In genomic region chr5:129074903-129075302, GRCh38 we compare ENCODE assay signal across 21 cellular contexts. TPM values are rescaled to one million over a fixed set of nuclear protein-coding genes. Genes with fewer than 3 reads are reported as not detected.
A peak's percentile ranks its signal among the peaks of the same experiment; 100 is the strongest.
DNase-seq lines count a peak whose midpoint lies in the region; ATAC-seq, FAIRE-seq and TF ChIP-seq lines count a peak whose summit lies in the region.
"Had no signal": no experiment of that assay in that cellular context is flagged by ENCODE, and none has a peak within 500 bp of the region (broad histone marks: within the 10 kb centered on the region; RNA-seq: fewer than 3 reads in every experiment).

No MANE protein-coding gene starts in this region.

- POLR2A ChIA-PET in K562 (lab: Yijun Ruan, JAX): interaction anchor here (1.2 kb wide), 1 partner anchor 21 kb away, joined by 3 read pairs; no protein-coding TSS in a partner anchor

- FAIRE-seq in K562 (lab: Jason Lieb, UNC): no peak
- peak; percentile 98 for FAIRE-seq in islet of Langerhans (lab: Jason Lieb, UNC)

- H3K4me3 ChIP-seq in K562 (no peak overlapping the region), vagina (no peak overlapping the region)
- H3K4me3 ChIP-seq: Peyer's patch, psoas muscle, SJCRH30, tibial artery had no signal

- TF ChIP-seq EP300 in K562 (IDR thresholded peaks at IDR 0.05; ENCODE audit: low read length): no peak

- no peak overlapping the region for H3K9ac ChIP-seq in K562 (ENCODE audit: insufficient read depth in 1 of 2, low read depth in 2 of 2, low read length in 2 of 2)

- WGBS in K562 (ENCODE audit: insufficient coverage, low coverage, missing lambda C conversion rate): 34% methylated on average over 4 of the region's 4 CpGs

- H3K27me3 ChIP-seq in K562 (ENCODE audit: control insufficient read depth in 2 of 2, insufficient read depth in 2 of 2, low read length in 2 of 2) (no peaks in the 10 kb centered on the region), vagina (no peaks in the 10 kb centered on the region)
- H3K27me3 ChIP-seq: Peyer's patch, SJCRH30, tibial artery had no signal

- TF ChIP-seq POLR2A in K562 (conservative IDR thresholded peaks at IDR 0.05): no peak
- no peak for TF ChIP-seq POLR2A in vagina (IDR thresholded peaks at IDR 0.05)

- H3K4me2 ChIP-seq in K562 (ENCODE audit: insufficient read depth, low read length): no peak overlapping the region

- TF ChIP-seq CTCF in K562 (IDR thresholded peaks at IDR 0.05 in 2 of 3, conservative IDR thresholded peaks at IDR 0.05 in 1 of 3; ENCODE audit: insufficient read depth in 2 of 3, low read depth in 1 of 3, low read length in 3 of 3) (no peak), vagina (IDR thresholded peaks at IDR 0.05) (no peak)

- H2AFZ ChIP-seq in K562 (ENCODE audit: low read depth, low read length): peak overlapping the region; percentile 14; the same call in 1 of the 2 replicates

- CTCF ChIA-PET in K562 (lab: Yijun Ruan, JAX; ENCODE audit: low intra/inter-chr PET ratio): no interaction called here

- H3K4me1 ChIP-seq in K562 (replicated peaks in 1 of 2; ENCODE audit: control insufficient read depth in 2 of 2, insufficient read depth in 2 of 2, low read length in 2 of 2): peaks cover 0 to 21% of the 10 kb centered on the region in 2 experiments; a peak in 3 of 5 replicates
- no peaks in the 10 kb centered on the region for H3K4me1 ChIP-seq in vagina
- H3K4me1 ChIP-seq: Peyer's patch, psoas muscle, SJCRH30 had no signal

- peak; percentile 37 for ATAC-seq in GM18868 (IDR thresholded peaks at IDR 0.05; ENCODE audit: unreplicated experiment)
- no peak for ATAC-seq in K562
- ATAC-seq: activated T-cell treated with anti-CD3 and anti-CD28 coated beads, Interleukin-2, amount 50 U/mL, for 72 hours; left lobe of liver; psoas muscle had no signal

- DNase-seq in NCI-H524 treated with DMSO at 0.1 percent for 48 hours (lab: John Stamatoyannopoulos, UW): peak; percentile 28
- DNase-seq in K562 (ENCODE audit: extremely low read depth in 1 of 4, low spot score in 3 of 4): no peak
- DNase-seq in RPMI8226: no peak
- no peak for DNase-seq in superior temporal gyrus (ENCODE audit: extremely low spot score)
- DNase-seq in vagina (ENCODE audit: extremely low spot score in 2 of 2): no peak
- DNase-seq: activated CD4-positive, CD25-positive, alpha-beta regulatory T cell; activated naive CD4-positive, alpha-beta T cell; activated T-cell treated with anti-CD3 and anti-CD28 coated beads, Interleukin-2, amount 50 U/mL, for 72 hours; central memory CD4-positive, alpha-beta T cell; GDM1; GOT3; KBM-7; NCI-H2081; Peyer's patch; psoas muscle; SJCRH30; stimulated activated CD4-positive, alpha-beta T cell treated with anti-CD3 and anti-CD28 coated beads, Interleukin-4, amount 100 ng/mL, for 24 hours; tibial artery had no signal

- in situ Hi-C loops in K562 (cut with MboI): loop anchor here (5.0 to 25.0 kb wide), 2 partner anchors 93 to 1538 kb away; no protein-coding TSS in a partner anchor

- no peaks in the 10 kb centered on the region for H3K79me2 ChIP-seq in K562 (ENCODE audit: control insufficient read depth, insufficient read depth, low read length)

- no TSS peak for BruUV-seq in K562 (replicated peaks; lab: Mats Ljungman, UMichigan)

- H3K27ac ChIP-seq in K562 (ENCODE audit: extremely low read depth, low read depth, low read length) (no peak overlapping the region), vagina (no peak overlapping the region)
- H3K27ac ChIP-seq: Peyer's patch, psoas muscle, SJCRH30, tibial artery had no signal

- H4K20me1 ChIP-seq in K562 (replicated peaks; ENCODE audit: control insufficient read depth, insufficient read depth, low read length): no peaks in the 10 kb centered on the region

- H3K36me3 ChIP-seq in K562 (ENCODE audit: control insufficient read depth, insufficient read depth, low read length) (no peaks in the 10 kb centered on the region), vagina (no peaks in the 10 kb centered on the region)
- H3K36me3 ChIP-seq: Peyer's patch, SJCRH30, tibial artery had no signal

- TF ChIP-seq RAD21 in K562 (CRISPR knock-in tag; conservative IDR thresholded peaks at IDR 0.05 in 1 of 2, IDR thresholded peaks at IDR 0.05 in 1 of 2): no peak

- H3K9me3 ChIP-seq in K562 (replicated peaks; ENCODE audit: control insufficient read depth, insufficient read depth, low read depth, low read length) (no peaks in the 10 kb centered on the region), vagina (no peaks in the 10 kb centered on the region)
- H3K9me3 ChIP-seq: Peyer's patch, psoas muscle, SJCRH30, tibial artery had no signal

- intact Hi-C loops in K562 (cut with micrococcal nuclease): no loop called here
- intact Hi-C loops in vagina (cut with DNase I): no loop called here

- no peaks in the 10 kb centered on the region for H3K9me1 ChIP-seq in K562 (ENCODE audit: control insufficient read depth, insufficient read depth, low read length)

TF ChIP-seq in K562, 482 proteins besides CTCF, POLR2A, EP300 and RAD21 (continues in another document):
- TF ChIP-seq PKNOX1 (IDR thresholded peaks at IDR 0.05): peak; percentile 12; the same call in 1 of the 2 replicates

RNA-seq across cellular contexts. Expression of gene ISOC1, which starts 19.6 kb away (rescaled TPM):
- 7.7 and 15.0 TPM in 2 replicates for total RNA-seq in K562 (2011; cell fraction: chromatin; rRNA removed; ENCODE audit: low replicate concordance)
- 8.7 and 10.7 TPM in 2 replicates for total RNA-seq in K562 (2011; cell fraction: nucleolus; rRNA removed)
- 12.4 and 20.6 TPM in 2 replicates for total RNA-seq in K562 (2011; cell fraction: nucleoplasm; rRNA removed)
- total RNA-seq in K562 (2014; rRNA removed) (47.3 and 52.0 TPM in 2 replicates), K562 (2014; rRNA removed; fragmentation: Illumina TruSeq; extraction: Trizol) (51.3 and 52.3 TPM in 2 replicates), K562 (2015; rRNA removed; fragmentation: Illumina TruSeq; extraction: Trizol) (49.3 and 52.6 TPM in 2 replicates), K562 (2021) (50.5 and 54.0 TPM in 2 replicates), vagina (25.0 TPM)
- polyA plus RNA-seq in K562 (2011; rRNA removed) (46.3 and 67.9 TPM in 2 replicates), K562 (2014; fragmentation: Illumina TruSeq; extraction: Trizol) (52.3 and 60.9 TPM in 2 replicates), K562 (2014; fragmentation: Nextera tagmentation; extraction: Ambion mirVana) (10 to 100 TPM; 14.0 to 20.7 TPM), K562 (2014; rRNA removed) (55.9 and 66.5 TPM in 2 replicates)
- polyA plus RNA-seq in K562 (2011; cell fraction: cytosol; rRNA removed): 41.2 TPM in 2 replicates
- polyA plus RNA-seq in K562 (2011; cell fraction: nucleus; rRNA removed): 12.5 and 14.6 TPM in 2 replicates
- 32.7 and 47.2 TPM in 2 replicates for polyA plus RNA-seq in K562 (2012)
- 52.4 and 67.7 TPM in 2 replicates for polyA minus RNA-seq in K562 (2011; rRNA and poly(A)+ RNA removed)
- polyA minus RNA-seq in K562 (2011; cell fraction: cytosol; rRNA and poly(A)+ RNA removed): 22.9 and 34.2 TPM in 2 replicates
- 12.0 and 17.7 TPM in 2 replicates for polyA minus RNA-seq in K562 (2011; cell fraction: nucleus; rRNA and poly(A)+ RNA removed)
